Comparison of ENCODE assay signal across 1 cellular context in genomic region chr15:22980189-22981136, GRCh38.
A peak's percentile ranks its signal among the peaks of the same experiment; 100 is the strongest.
TF ChIP-seq lines count a peak whose summit lies in the region.

Gene CYFIP1, minus strand, starts transcription at chr15:22980368. Its CDS starts 33,083 bp downstream, at chr15:22947285.

TF ChIP-seq in HepG2, 621 proteins besides CTCF, POLR2A, EP300 and RAD21 (continued from another document and continues in another):
- TF ChIP-seq ZNF883 (CRISPR knock-in tag; IDR thresholded peaks at IDR 0.05; ENCODE audit: not compliant biosample characterization) (no peak), AGO2 (optimal IDR thresholded peaks at IDR 0.05; ENCODE audit: low read depth, low read length) (peak; percentile 52), ETS1 (CRISPR knock-in tag; IDR thresholded peaks at IDR 0.05) (no peak), SNAI1 (CRISPR knock-in tag; IDR thresholded peaks at IDR 0.05; ENCODE audit: borderline replicate concordance) (0 out of 2 replicates have a peak, but pooled peaks have one; percentile 26), ZBTB33 (CRISPR knock-in tag; IDR thresholded peaks at IDR 0.05) (no peak), MIER3 (CRISPR knock-in tag; IDR thresholded peaks at IDR 0.05; ENCODE audit: borderline replicate concordance) (no peak), FOSL1 (CRISPR knock-in tag; IDR thresholded peaks at IDR 0.05; ENCODE audit: borderline replicate concordance) (no peak), MEIS2 (CRISPR knock-in tag; IDR thresholded peaks at IDR 0.05) (peak; percentile 24; the same call in 1 of the 2 replicates), ZFP90 (CRISPR knock-in tag; IDR thresholded peaks at IDR 0.05; ENCODE audit: borderline replicate concordance) (no peak), HOXA5 (CRISPR knock-in tag; IDR thresholded peaks at IDR 0.05) (no peak), PAX8 (CRISPR knock-in tag; IDR thresholded peaks at IDR 0.05; ENCODE audit: borderline replicate concordance) (peak; percentile 28; the same call in 1 of the 2 replicates), RERE (CRISPR knock-in tag; IDR thresholded peaks at IDR 0.05; ENCODE audit: low read depth) (no peak), SYNCRIP (IDR thresholded peaks at IDR 0.05; ENCODE audit: insufficient read depth, low read depth, low read length) (no peak), BRD4 (CRISPR knock-in tag; IDR thresholded peaks at IDR 0.05) (no peak), PLRG1 (conservative IDR thresholded peaks at IDR 0.05) (no peak), ZMYM2 (CRISPR knock-in tag; IDR thresholded peaks at IDR 0.05) (no peak), TRIM24 (CRISPR knock-in tag; IDR thresholded peaks at IDR 0.05) (no peak), AHR (CRISPR knock-in tag; IDR thresholded peaks at IDR 0.05) (no peak), MXI1 (IDR thresholded peaks at IDR 0.05; ENCODE audit: borderline replicate concordance, low read depth, low read length) (peak; percentile 41; the same call in 1 of the 3 replicates), ZNF639 (CRISPR knock-in tag; conservative IDR thresholded peaks at IDR 0.05) (no peak; the same call in 1 of the 2 replicates), BRF2 (CRISPR knock-in tag; IDR thresholded peaks at IDR 0.05) (no peak), SAP130 (CRISPR knock-in tag; IDR thresholded peaks at IDR 0.05; ENCODE audit: low read depth) (peak; percentile 50), U2AF2 (IDR thresholded peaks at IDR 0.05; ENCODE audit: low read depth, low read length) (no peak), SOX6 (IDR thresholded peaks at IDR 0.05) (no peak), SOX6 (CRISPR knock-in tag; IDR thresholded peaks at IDR 0.05) (peak; percentile 16; the same call in 1 of the 2 replicates), SP140L (CRISPR knock-in tag; IDR thresholded peaks at IDR 0.05; ENCODE audit: borderline replicate concordance) (no peak), ZNF768 (CRISPR knock-in tag; IDR thresholded peaks at IDR 0.05) (peak; percentile 72; the same call in 1 of the 2 replicates), TEAD2 (CRISPR knock-in tag; IDR thresholded peaks at IDR 0.05) (no peak), NR2F2 (IDR thresholded peaks at IDR 0.05; ENCODE audit: borderline replicate concordance, low read depth) (no peak), RXRA (CRISPR knock-in tag; IDR thresholded peaks at IDR 0.05) (peak; percentile 32; the same call in 1 of the 2 replicates), NFE2L1 (CRISPR knock-in tag; IDR thresholded peaks at IDR 0.05; ENCODE audit: borderline replicate concordance) (no peak), ZFP36L2 (CRISPR knock-in tag; IDR thresholded peaks at IDR 0.05) (no peak), ZBTB37 (CRISPR knock-in tag; IDR thresholded peaks at IDR 0.05) (no peak), TBX3 (IDR thresholded peaks at IDR 0.05; ENCODE audit: borderline replicate concordance) (no peak), DRAP1 (CRISPR knock-in tag; IDR thresholded peaks at IDR 0.05) (no peak; the same call in 1 of the 2 replicates), AKNA (CRISPR knock-in tag; IDR thresholded peaks at IDR 0.05; ENCODE audit: borderline replicate concordance) (no peak), ZNF605 (CRISPR knock-in tag; IDR thresholded peaks at IDR 0.05) (no peak), ZNF383 (CRISPR knock-in tag; IDR thresholded peaks at IDR 0.05; ENCODE audit: borderline replicate concordance) (no peak), RNF2 (conservative IDR thresholded peaks at IDR 0.05; ENCODE audit: low read depth) (no peak), ZNF496 (CRISPR knock-in tag; IDR thresholded peaks at IDR 0.05; ENCODE audit: insufficient replicate concordance) (no peak), ZFP36L1 (CRISPR knock-in tag; IDR thresholded peaks at IDR 0.05) (0 out of 2 replicates have a peak, but pooled peaks have one; percentile 31), PAF1 (CRISPR knock-in tag; IDR thresholded peaks at IDR 0.05) (no peak), SIX1 (CRISPR knock-in tag; IDR thresholded peaks at IDR 0.05; ENCODE audit: borderline replicate concordance) (no peak), ZBTB7B (CRISPR knock-in tag; IDR thresholded peaks at IDR 0.05) (no peak; the same call in 1 of the 2 replicates), ZNF510 (CRISPR knock-in tag; IDR thresholded peaks at IDR 0.05; ENCODE audit: low read depth) (no peak), JDP2 (CRISPR knock-in tag; IDR thresholded peaks at IDR 0.05; ENCODE audit: borderline replicate concordance) (no peak), RXRB (CRISPR knock-in tag; IDR thresholded peaks at IDR 0.05; ENCODE audit: borderline replicate concordance) (no peak), ZNF691 (CRISPR knock-in tag; IDR thresholded peaks at IDR 0.05; ENCODE audit: borderline replicate concordance, low read depth) (no peak), TCF12 (IDR thresholded peaks at IDR 0.05) (no peak), TCF12 (CRISPR knock-in tag; IDR thresholded peaks at IDR 0.05) (no peak; the same call in none of the 2 replicates), ZFP62 (CRISPR knock-in tag; IDR thresholded peaks at IDR 0.05) (no peak)
